Comparison of ENCODE assay signal across 2 cellular contexts in genomic region chr4:84484274-84484673, GRCh38.
TF ChIP-seq lines count a peak whose summit lies in the region.

No MANE protein-coding gene starts in this region.

TF ChIP-seq in HepG2, 621 proteins besides CTCF, POLR2A, EP300 and RAD21 (continues in another document):
- TF ChIP-seq CREM (IDR thresholded peaks at IDR 0.05) (no peak), CREM (CRISPR knock-in tag; IDR thresholded peaks at IDR 0.05) (no peak), IRF2 (CRISPR knock-in tag; IDR thresholded peaks at IDR 0.05) (no peak), ZNF17 (CRISPR knock-in tag; IDR thresholded peaks at IDR 0.05) (no peak), TBX2 (CRISPR knock-in tag; IDR thresholded peaks at IDR 0.05; ENCODE audit: borderline replicate concordance) (no peak), KLF9 (CRISPR knock-in tag; IDR thresholded peaks at IDR 0.05; ENCODE audit: low read depth) (no peak), ZSCAN25 (CRISPR knock-in tag; IDR thresholded peaks at IDR 0.05) (no peak), ATAD3A (CRISPR knock-in tag; IDR thresholded peaks at IDR 0.05) (no peak), MBNL3 (CRISPR knock-in tag; conservative IDR thresholded peaks at IDR 0.05) (no peak), ZNF747 (CRISPR knock-in tag; IDR thresholded peaks at IDR 0.05; ENCODE audit: borderline replicate concordance) (no peak), GMEB2 (CRISPR knock-in tag; IDR thresholded peaks at IDR 0.05; ENCODE audit: low read depth) (no peak), YEATS4 (CRISPR knock-in tag; IDR thresholded peaks at IDR 0.05; ENCODE audit: borderline replicate concordance) (no peak), REXO4 (CRISPR knock-in tag; IDR thresholded peaks at IDR 0.05; ENCODE audit: borderline replicate concordance) (no peak), ZNF407 (CRISPR knock-in tag; IDR thresholded peaks at IDR 0.05; ENCODE audit: not compliant biosample characterization) (no peak), ZSCAN9 (CRISPR knock-in tag; IDR thresholded peaks at IDR 0.05; ENCODE audit: borderline replicate concordance) (no peak), ZNF329 (CRISPR knock-in tag; IDR thresholded peaks at IDR 0.05; ENCODE audit: low read depth) (no peak), SRF (IDR thresholded peaks at IDR 0.05; ENCODE audit: low read depth, low read length) (no peak), ZNF615 (CRISPR knock-in tag; IDR thresholded peaks at IDR 0.05; ENCODE audit: borderline replicate concordance) (no peak), ZNF362 (CRISPR knock-in tag; IDR thresholded peaks at IDR 0.05; ENCODE audit: borderline replicate concordance) (no peak)

TF ChIP-seq in SK-N-SH treated with all-trans-retinoic acid at 6 μM for 48 hours, 23 proteins besides CTCF, POLR2A, EP300 and RAD21:
- TF ChIP-seq SNAI2 (CRISPR knock-in tag; IDR thresholded peaks at IDR 0.05) (no peak), ZNF70 (CRISPR knock-in tag; IDR thresholded peaks at IDR 0.05) (no peak), ZC3H10 (CRISPR knock-in tag; IDR thresholded peaks at IDR 0.05) (no peak), ZNF565 (CRISPR knock-in tag; conservative IDR thresholded peaks at IDR 0.05; ENCODE audit: low read depth) (no peak), PATZ1 (CRISPR knock-in tag; IDR thresholded peaks at IDR 0.05; ENCODE audit: borderline replicate concordance) (no peak), RARB (CRISPR knock-in tag; IDR thresholded peaks at IDR 0.05) (no peak), TSHZ2 (CRISPR knock-in tag; IDR thresholded peaks at IDR 0.05) (no peak), TOX (CRISPR knock-in tag; IDR thresholded peaks at IDR 0.05; ENCODE audit: borderline replicate concordance) (no peak), BACH2 (CRISPR knock-in tag; IDR thresholded peaks at IDR 0.05; ENCODE audit: borderline replicate concordance) (no peak), CSDC2 (CRISPR knock-in tag; IDR thresholded peaks at IDR 0.05) (no peak), ESRRG (CRISPR knock-in tag; IDR thresholded peaks at IDR 0.05) (no peak)
